Comparison of ENCODE assay signal across 18 cellular contexts in the genomic region with DNA sequence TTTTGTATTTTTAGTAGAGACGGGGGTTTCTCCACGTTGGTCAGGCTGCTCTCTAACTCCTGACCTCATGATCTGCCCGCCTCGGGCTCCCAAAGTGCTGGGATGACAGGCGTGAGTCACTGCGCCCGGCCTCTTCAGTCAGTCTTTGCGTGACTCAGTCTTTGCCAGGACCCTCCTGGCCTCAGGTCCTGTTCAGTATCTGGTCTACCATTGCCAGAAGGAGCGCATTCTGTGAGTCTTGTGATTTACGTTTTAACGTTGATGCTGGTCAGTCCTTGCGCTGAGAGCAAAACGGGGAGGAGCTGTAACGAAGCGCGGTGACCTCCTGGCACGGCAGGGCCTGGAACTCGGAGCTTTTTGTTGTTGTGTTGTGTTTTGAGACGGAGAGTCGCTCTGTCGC. TPM values are rescaled to one million over a fixed set of nuclear protein-coding genes. Genes with fewer than 3 reads are reported as not detected.
DNase-seq lines count a peak whose midpoint lies in the region; TF ChIP-seq lines count a peak whose summit lies in the region.
"Had no signal": no experiment of that assay in that cellular context is flagged by ENCODE, and none has a peak within 500 bp of the region (broad histone marks: within the 10 kb centered on the region; RNA-seq: fewer than 3 reads in every experiment).

No MANE protein-coding gene starts in this region.

- TF ChIP-seq CTCF in HFFc6 (IDR thresholded peaks at IDR 0.05) = no peak

- H3K36me3 ChIP-seq in skeletal muscle satellite cell (ENCODE audit: insufficient read depth, low read length) = no peaks in the 10 kb centered on the region
- H3K36me3 ChIP-seq: BE2C, colonic mucosa, gastrocnemius medialis had no signal

- H3K9me3 ChIP-seq in skeletal muscle satellite cell (replicated peaks; ENCODE audit: low read length) = no peaks in the 10 kb centered on the region
- H3K9me3 ChIP-seq: BE2C, colonic mucosa, gastrocnemius medialis had no signal

- H3K27me3 ChIP-seq in skeletal muscle satellite cell (ENCODE audit: control insufficient read depth, insufficient read depth, low read length) = no peaks in the 10 kb centered on the region
- H3K27me3 ChIP-seq: BE2C, colonic mucosa, gastrocnemius medialis had no signal

- no peak overlapping the region for H3K4me3 Mint-ChIP-seq in HFFc6

- H3K4me2 ChIP-seq in skeletal muscle satellite cell (ENCODE audit: low read length) = peak overlapping the region; percentile 48

- DNase-seq in HFFc6 (no peak), RPMI7951 (ENCODE audit: low read depth) (peak; percentile 100), foreskin melanocyte (peak; percentile 100), ecto neural progenitor cell (ENCODE audit: low spot score) (no peak), GM03348 (ENCODE audit: low spot score) (no peak), cerebellar cortex (ENCODE audit: low spot score) (no peak)
- DNase-seq: activated CD4-positive, alpha-beta T cell treated with anti-CD3 and anti-CD28 coated beads for 1 hour; activated gamma-delta T cell treated with Interleukin-2 at 50 U/mL for 16 hours; anterior cingulate cortex; BE2C; colonic mucosa; gastrocnemius medialis; HCEC 1CT; NCI-H1105; NCI-H2171 treated with DMSO at 0.1 percent for 48 hours; stimulated activated CD4-positive, alpha-beta T cell treated with anti-CD3 and anti-CD28 coated beads, Interleukin-1b, Interleukin-23, amount 100 ng/mL, for 48 hours had no signal

- H3K9me3 Mint-ChIP-seq in HFFc6 = no peaks in the 10 kb centered on the region

- no peak overlapping the region for H3K4me3 ChIP-seq in skeletal muscle satellite cell (ENCODE audit: low read length)
- H3K4me3 ChIP-seq: colonic mucosa, gastrocnemius medialis had no signal

- H3K27me3 Mint-ChIP-seq in HFFc6 (ENCODE audit: insufficient read depth) = peaks cover 4% of the 10 kb centered on the region; the same call in 1 of the 2 replicates

- no peaks in the 10 kb centered on the region; the same call in 1 of the 2 replicates for H3K4me1 Mint-ChIP-seq in HFFc6 (ENCODE audit: low read depth)

- H3K9ac ChIP-seq in skeletal muscle satellite cell (ENCODE audit: low read depth, low read length) = no peak overlapping the region

- H3K4me1 ChIP-seq in skeletal muscle satellite cell (ENCODE audit: control insufficient read depth, insufficient read depth, low read length) = peaks cover 4% of the 10 kb centered on the region
- H3K4me1 ChIP-seq: BE2C, colonic mucosa, gastrocnemius medialis had no signal

- H3K27ac Mint-ChIP-seq in HFFc6 = peak overlapping the region; percentile 49; the same call in 1 of the 2 replicates

- no peaks in the 10 kb centered on the region for H3K36me3 Mint-ChIP-seq in HFFc6 (ENCODE audit: low read depth)

RNA-seq across cellular contexts. Expression of a gene that starts 7.6 kb away (rescaled TPM):
- total RNA-seq in HFFc6 (2021; fragmentation: NEBNext Ultra II Directional; extraction: Animal tissue kit (Norgen Biotek cat#: 25700)) = 10 to 100 TPM; 73.5 to 90.1 (median 78.3) TPM
- total RNA-seq in RPMI7951 (2014; rRNA removed; shearing (Covaris generic)) = 135 and 192 TPM in 2 replicates
- total RNA-seq in skeletal muscle satellite cell (2012; rRNA removed) = 57.2 and 65.4 TPM in 2 replicates

RNA-seq across cellular contexts. Expression of a gene that starts 7.8 kb away (rescaled TPM):
- 100 to 1,000 TPM in 2 of 6 experiments, 10 to 100 TPM in 4; 75.1 to 101 (median 79.6) TPM for total RNA-seq in HFFc6 (2021; fragmentation: NEBNext Ultra II Directional; extraction: Animal tissue kit (Norgen Biotek cat#: 25700))
- 205 and 240 TPM in 2 replicates for total RNA-seq in RPMI7951 (2014; rRNA removed; shearing (Covaris generic))
- 83.4 and 112 TPM in 2 replicates for total RNA-seq in skeletal muscle satellite cell (2012; rRNA removed)

RNA-seq across cellular contexts. Expression of a gene that starts 20.1 kb away (rescaled TPM):
- total RNA-seq in HFFc6 (2021; fragmentation: NEBNext Ultra II Directional; extraction: Animal tissue kit (Norgen Biotek cat#: 25700)) = under 1 TPM in 4 of 6 experiments, not detected in 2; 0.10 to 0.17 (median 0.11) TPM
- total RNA-seq in RPMI7951 (2014; rRNA removed; shearing (Covaris generic)) = 0.49 and 0.96 TPM in 2 replicates
- under 0.01 TPM in 1 of 2 replicates, not detected in the other for total RNA-seq in skeletal muscle satellite cell (2012; rRNA removed)

RNA-seq across cellular contexts. Expression of a gene that starts 26.2 kb away (rescaled TPM):
- under 1 TPM in 5 of 6 experiments, not detected in 1; 0.25 to 0.51 (median 0.46) TPM for total RNA-seq in HFFc6 (2021; fragmentation: NEBNext Ultra II Directional; extraction: Animal tissue kit (Norgen Biotek cat#: 25700))
- total RNA-seq in RPMI7951 (2014; rRNA removed; shearing (Covaris generic)) = not detected in 2 replicates
- total RNA-seq in skeletal muscle satellite cell (2012; rRNA removed) = not detected in 2 replicates
- total RNA-seq: gastrocnemius medialis, Right ventricle myocardium inferior had no signal

RNA-seq across cellular contexts. Expression of a gene that starts 41.5 kb away (rescaled TPM):
- total RNA-seq in HFFc6 (2021; fragmentation: NEBNext Ultra II Directional; extraction: Animal tissue kit (Norgen Biotek cat#: 25700)) = 1 to 10 TPM; 7.1 to 8.8 (median 7.4) TPM
- total RNA-seq in RPMI7951 (2014; rRNA removed; shearing (Covaris generic)) = 4.3 and 4.4 TPM in 2 replicates
- total RNA-seq in skeletal muscle satellite cell (2012; rRNA removed) = 1.5 and 3.9 TPM in 2 replicates

Comparison
In these comparisons a context has a peak if more than half of its experiments do, and no peak if none do; other contexts are left out.
1. DNase-seq: peak in RPMI7951 (single experiment) and foreskin melanocyte (single experiment); none in HFFc6 (single experiment), ecto neural progenitor cell (single experiment), GM03348 (single experiment) and cerebellar cortex (single experiment).